1 cellular context compared by ENCODE assay signal in the genomic region with DNA sequence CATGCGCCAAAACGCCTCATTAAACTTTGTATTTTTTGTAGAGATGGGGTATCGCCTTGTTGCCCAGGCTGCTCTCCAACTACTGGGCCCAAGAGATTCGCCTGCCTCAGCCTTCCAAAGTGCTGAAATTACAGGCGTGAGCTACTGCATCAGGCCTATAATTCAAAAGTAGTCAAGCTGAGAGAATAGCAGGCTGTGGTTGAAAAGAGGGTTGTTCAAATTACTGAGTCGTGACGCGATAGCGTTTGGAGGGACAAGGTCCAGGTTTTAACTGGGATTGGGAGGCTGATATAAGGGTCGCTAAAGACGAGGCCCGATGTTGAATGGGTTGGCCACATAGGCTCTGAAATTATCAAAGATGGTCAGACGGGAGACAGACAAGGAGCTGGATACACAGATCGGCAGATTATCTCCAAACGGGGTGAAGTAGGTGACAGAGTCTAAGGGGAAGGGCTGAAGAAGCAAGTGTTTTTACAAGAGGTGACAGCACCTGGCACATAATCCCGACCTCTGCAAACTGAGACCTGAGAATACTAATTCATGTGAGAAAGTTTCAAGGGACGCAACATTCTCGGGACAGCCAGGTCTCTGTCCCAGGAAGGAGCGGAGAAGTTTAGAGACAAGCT.
TF ChIP-seq lines count a peak whose summit lies in the region.

No MANE protein-coding gene starts in this region.

TF ChIP-seq in HCT116, 20 proteins besides CTCF, POLR2A, EP300 and RAD21 (continued from another document):
- TF ChIP-seq, protein P1, sequence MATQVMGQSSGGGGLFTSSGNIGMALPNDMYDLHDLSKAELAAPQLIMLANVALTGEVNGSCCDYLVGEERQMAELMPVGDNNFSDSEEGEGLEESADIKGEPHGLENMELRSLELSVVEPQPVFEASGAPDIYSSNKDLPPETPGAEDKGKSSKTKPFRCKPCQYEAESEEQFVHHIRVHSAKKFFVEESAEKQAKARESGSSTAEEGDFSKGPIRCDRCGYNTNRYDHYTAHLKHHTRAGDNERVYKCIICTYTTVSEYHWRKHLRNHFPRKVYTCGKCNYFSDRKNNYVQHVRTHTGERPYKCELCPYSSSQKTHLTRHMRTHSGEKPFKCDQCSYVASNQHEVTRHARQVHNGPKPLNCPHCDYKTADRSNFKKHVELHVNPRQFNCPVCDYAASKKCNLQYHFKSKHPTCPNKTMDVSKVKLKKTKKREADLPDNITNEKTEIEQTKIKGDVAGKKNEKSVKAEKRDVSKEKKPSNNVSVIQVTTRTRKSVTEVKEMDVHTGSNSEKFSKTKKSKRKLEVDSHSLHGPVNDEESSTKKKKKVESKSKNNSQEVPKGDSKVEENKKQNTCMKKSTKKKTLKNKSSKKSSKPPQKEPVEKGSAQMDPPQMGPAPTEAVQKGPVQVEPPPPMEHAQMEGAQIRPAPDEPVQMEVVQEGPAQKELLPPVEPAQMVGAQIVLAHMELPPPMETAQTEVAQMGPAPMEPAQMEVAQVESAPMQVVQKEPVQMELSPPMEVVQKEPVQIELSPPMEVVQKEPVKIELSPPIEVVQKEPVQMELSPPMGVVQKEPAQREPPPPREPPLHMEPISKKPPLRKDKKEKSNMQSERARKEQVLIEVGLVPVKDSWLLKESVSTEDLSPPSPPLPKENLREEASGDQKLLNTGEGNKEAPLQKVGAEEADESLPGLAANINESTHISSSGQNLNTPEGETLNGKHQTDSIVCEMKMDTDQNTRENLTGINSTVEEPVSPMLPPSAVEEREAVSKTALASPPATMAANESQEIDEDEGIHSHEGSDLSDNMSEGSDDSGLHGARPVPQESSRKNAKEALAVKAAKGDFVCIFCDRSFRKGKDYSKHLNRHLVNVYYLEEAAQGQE (IDR thresholded peaks at IDR 0.05; ENCODE audit: low read depth) = no peak
- TF ChIP-seq, protein P2, sequence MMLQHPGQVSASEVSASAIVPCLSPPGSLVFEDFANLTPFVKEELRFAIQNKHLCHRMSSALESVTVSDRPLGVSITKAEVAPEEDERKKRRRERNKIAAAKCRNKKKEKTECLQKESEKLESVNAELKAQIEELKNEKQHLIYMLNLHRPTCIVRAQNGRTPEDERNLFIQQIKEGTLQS (IDR thresholded peaks at IDR 0.05) = no peak
- TF ChIP-seq EZH2 (IDR thresholded peaks at IDR 0.05) (no peak), EZH2phosphoT487 (IDR thresholded peaks at IDR 0.05; ENCODE audit: borderline replicate concordance) (no peak), POLR2AphosphoS5 (IDR thresholded peaks at IDR 0.05; ENCODE audit: low read depth, low read length) (no peak)
